ENCODE assay signal across 28 cellular contexts in the genomic region with DNA sequence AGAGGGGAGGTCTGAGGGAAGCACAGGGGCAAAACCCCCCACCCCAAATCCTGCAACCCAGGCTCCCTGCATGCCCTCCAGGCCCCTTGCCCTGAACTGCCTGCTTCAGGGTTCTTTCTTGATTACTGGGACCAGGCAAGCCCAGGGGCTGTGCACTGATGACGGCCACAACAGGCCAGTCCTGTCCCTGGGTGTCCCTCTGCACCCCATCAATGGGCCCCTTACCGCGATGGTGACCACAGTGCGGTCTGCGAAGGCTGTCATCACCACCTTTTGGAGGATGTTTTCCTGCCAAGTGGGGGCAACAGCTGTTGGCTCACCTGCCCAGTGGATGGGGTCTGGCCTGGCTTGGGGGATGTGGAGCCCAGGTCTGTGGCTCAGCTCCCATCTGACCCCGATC. TPM values are rescaled to one million over a fixed set of nuclear protein-coding genes. Genes with fewer than 3 reads are reported as not detected.
"Had no signal": no experiment of that assay in that cellular context is flagged by ENCODE, and none has a peak within 500 bp of the region (broad histone marks: within the 10 kb centered on the region; RNA-seq: fewer than 3 reads in every experiment).

No MANE protein-coding gene starts in this region.

- DNase-seq: hippocampal formation; immature natural killer cell; kidney; left colon; left lung; lower lobe of right lung; mammary epithelial cell; mesenchymal stem cell; naive thymus-derived CD8-positive, alpha-beta T cell; occipital lobe; stimulated activated CD4-positive, alpha-beta T cell treated with anti-CD3 and anti-CD28 coated beads, Interleukin-12 subunit alpha, Interleukin-12 subunit beta, amount 100 ng/mL, for 4 hours; stimulated activated CD4-positive, alpha-beta T cell treated with anti-CD3 and anti-CD28 coated beads, Interleukin-15, amount 100 ng/mL, for 24 hours; stimulated activated CD4-positive, alpha-beta T cell treated with anti-CD3 and anti-CD28 coated beads, Interleukin-2, amount 100 ng/mL, for 24 hours; stimulated activated CD4-positive, alpha-beta T cell treated with anti-CD3 and anti-CD28 coated beads, Interleukin-4, amount 100 ng/mL, for 1 hour; stimulated activated naive CD4-positive, alpha-beta T cell; tibial artery; trophoblast cell; upper lobe of right lung; uterus had no signal

- H3K79me2 ChIP-seq: parathyroid adenoma had no signal

- H3K27me3 ChIP-seq: right atrium auricular region, right lobe of liver, tibial artery, upper lobe of right lung, uterus had no signal

- H3K27ac ChIP-seq: left lung, lower lobe of right lung, neutrophil, parathyroid adenoma, right atrium auricular region, right lobe of liver, suprapubic skin, thoracic aorta, tibial artery, upper lobe of right lung, uterus had no signal

- H3K9ac ChIP-seq: parathyroid adenoma had no signal

- H3K4me3 ChIP-seq: left lung, lower lobe of right lung, right atrium auricular region, right lobe of liver, smooth muscle cell, suprapubic skin, thoracic aorta, tibial artery, upper lobe of right lung, uterus had no signal

- H3K4me1 ChIP-seq: parathyroid adenoma, right lobe of liver had no signal

- H3K36me3 ChIP-seq: left lung, lower lobe of right lung, neutrophil, right atrium auricular region, right lobe of liver, suprapubic skin, thoracic aorta, tibial artery, upper lobe of right lung, uterus had no signal

- H2AFZ ChIP-seq: parathyroid adenoma had no signal

- H3K4me2 ChIP-seq: smooth muscle cell had no signal

- ATAC-seq: left colon; left lung; lower lobe of right lung; naive thymus-derived CD8-positive, alpha-beta T cell; right lobe of liver; upper lobe of right lung had no signal

- FAIRE-seq: islet of Langerhans, kidney had no signal

- H3K9me3 ChIP-seq: left lung, lower lobe of right lung, neutrophil, right atrium auricular region, right lobe of liver, suprapubic skin, thoracic aorta, tibial artery, upper lobe of right lung, uterus had no signal

RNA-seq across cellular contexts. Expression of a gene that starts 5.0 kb away (rescaled TPM):
- total RNA-seq: mammary epithelial cell, osteocyte, smooth muscle cell had no signal
- polyA plus RNA-seq: immature natural killer cell; naive thymus-derived CD8-positive, alpha-beta T cell; smooth muscle cell had no signal
